ENCODE assay signal across 26 cellular contexts in genomic region chr2:75752828-75753227, GRCh38.
"Had no signal": no experiment of that assay in that cellular context is flagged by ENCODE, and none has a peak within 500 bp of the region (broad histone marks: within the 10 kb centered on the region; RNA-seq: fewer than 3 reads in every experiment).

No MANE protein-coding gene starts in this region.

- H3K27me3 ChIP-seq: ascending aorta, breast epithelium, cardiac muscle cell, colonic mucosa, esophagus squamous epithelium had no signal

- DNase-seq: activated CD4-positive, alpha-beta memory T cell treated with anti-CD3 and anti-CD28 coated beads, Interleukin-2, amount 10 ng/mL, durations not matched to agents 7 days and 5 days; activated CD4-positive, alpha-beta T cell treated with anti-CD3 and anti-CD28 coated beads for 1 hour; activated CD4-positive, alpha-beta T cell treated with anti-CD3 and anti-CD28 coated beads for 4 hours; activated CD4-positive, alpha-beta T cell treated with anti-CD3 and anti-CD28 coated beads, Interleukin-2, amount 10 ng/mL, durations not matched to agents 7 days and 5 days; activated CD4-positive, alpha-beta T cell treated with anti-CD3 and anti-CD28 coated beads, Interleukin-2, amount 50 U/mL, for 4 hours; activated CD8-positive, alpha-beta memory T cell treated with anti-CD3 and anti-CD28 coated beads, Interleukin-2, amount 50 U/mL, for 48 hours; activated gamma-delta T cell; activated naive CD4-positive, alpha-beta T cell; activated naive CD4-positive, alpha-beta T cell treated with anti-CD3 and anti-CD28 coated beads, Interleukin-2, amount 10 ng/mL, durations not matched to agents 7 days and 5 days; activated naive CD8-positive, alpha-beta T cell treated with anti-CD3 and anti-CD28 coated beads, Interleukin-2, amount 10 ng/mL, durations not matched to agents 7 days and 5 days; activated T-cell treated with anti-CD3 and anti-CD28 coated beads for 4 hours; activated T-cell treated with anti-CD3 and anti-CD28 coated beads, Interleukin-2, amount 50 U/mL, for 24 hours; activated T-cell treated with anti-CD3 and anti-CD28 coated beads, Interleukin-2, amount 50 U/mL, for 72 hours; central memory CD4-positive, alpha-beta T cell; cerebellar nuclear complex; colonic mucosa; effector CD8-positive, alpha-beta T cell; esophagus squamous epithelium; head of caudate nucleus; T-helper 1 cell; T-helper 17 cell; T1000 had no signal

- H3K27ac ChIP-seq: ascending aorta, breast epithelium, cardiac muscle cell, colonic mucosa, epithelial cell of prostate, esophagus squamous epithelium had no signal

- H3K4me3 ChIP-seq: ascending aorta, breast epithelium, cardiac muscle cell, colonic mucosa, esophagus squamous epithelium had no signal

- H3K36me3 ChIP-seq: ascending aorta, breast epithelium, cardiac muscle cell, colonic mucosa, esophagus squamous epithelium had no signal

- H3K9me3 ChIP-seq: ascending aorta, breast epithelium, colonic mucosa, esophagus squamous epithelium had no signal

- H3K4me1 ChIP-seq: ascending aorta, breast epithelium, colonic mucosa, esophagus squamous epithelium had no signal
